1 cellular context compared by ENCODE assay signal in genomic region chr5:131163315-131164119, GRCh38.
TF ChIP-seq lines count a peak whose summit lies in the region.

No MANE protein-coding gene starts in this region.

TF ChIP-seq in IMR-90, 13 proteins besides CTCF, POLR2A, EP300 and RAD21:
- no peak for TF ChIP-seq SMC3 (IDR thresholded peaks at IDR 0.05; ENCODE audit: low read depth, low read length)
- peak; percentile 58 for TF ChIP-seq NFE2L2 (IDR thresholded peaks at IDR 0.05; ENCODE audit: low read depth, low read length)
- peak; percentile 73 for TF ChIP-seq MAFK (IDR thresholded peaks at IDR 0.05; ENCODE audit: low read depth, low read length)
- TF ChIP-seq CEBPB (IDR thresholded peaks at IDR 0.05; ENCODE audit: low read depth, low read length), result peak; percentile 47; the same call in 1 of the 2 replicates
- no peak for TF ChIP-seq FOS (IDR thresholded peaks at IDR 0.05; ENCODE audit: low read depth, low read length)
TF ChIP-seq in IMR-90: peak in this region for 3.
